ENCODE assay signal across 1 cellular context in genomic region chr15:66193066-66193465, GRCh38.
TF ChIP-seq lines count a peak whose summit lies in the region.

No MANE protein-coding gene starts in this region.

TF ChIP-seq in IMR-90, 13 proteins besides CTCF, POLR2A, EP300 and RAD21:
- TF ChIP-seq NFE2L2 (IDR thresholded peaks at IDR 0.05; ENCODE audit: low read depth, low read length) (no peak), CHD1 (IDR thresholded peaks at IDR 0.05; ENCODE audit: low read depth, low read length) (no peak), USF2 (IDR thresholded peaks at IDR 0.05; ENCODE audit: low read depth, low read length) (no peak), CEBPB (IDR thresholded peaks at IDR 0.05; ENCODE audit: low read depth, low read length) (no peak), SMC3 (IDR thresholded peaks at IDR 0.05; ENCODE audit: low read depth, low read length) (no peak), ELK1 (IDR thresholded peaks at IDR 0.05; ENCODE audit: borderline replicate concordance, low read depth, low read length) (no peak), FOS (IDR thresholded peaks at IDR 0.05; ENCODE audit: low read depth, low read length) (no peak), MXI1 (IDR thresholded peaks at IDR 0.05; ENCODE audit: borderline replicate concordance, low read depth, low read length) (no peak), MAZ (IDR thresholded peaks at IDR 0.05; ENCODE audit: borderline replicate concordance, low read depth, low read length) (no peak), RCOR1 (IDR thresholded peaks at IDR 0.05; ENCODE audit: insufficient replicate concordance, low read length) (no peak), RFX5 (IDR thresholded peaks at IDR 0.05; ENCODE audit: low read depth, low read length) (no peak), BHLHE40 (IDR thresholded peaks at IDR 0.05; ENCODE audit: low read depth, low read length) (no peak), MAFK (IDR thresholded peaks at IDR 0.05; ENCODE audit: low read depth, low read length) (no peak)
TF ChIP-seq in IMR-90: peak in this region for 0.
